Comparison of ENCODE assay signal across 29 cellular contexts in the genomic region with DNA sequence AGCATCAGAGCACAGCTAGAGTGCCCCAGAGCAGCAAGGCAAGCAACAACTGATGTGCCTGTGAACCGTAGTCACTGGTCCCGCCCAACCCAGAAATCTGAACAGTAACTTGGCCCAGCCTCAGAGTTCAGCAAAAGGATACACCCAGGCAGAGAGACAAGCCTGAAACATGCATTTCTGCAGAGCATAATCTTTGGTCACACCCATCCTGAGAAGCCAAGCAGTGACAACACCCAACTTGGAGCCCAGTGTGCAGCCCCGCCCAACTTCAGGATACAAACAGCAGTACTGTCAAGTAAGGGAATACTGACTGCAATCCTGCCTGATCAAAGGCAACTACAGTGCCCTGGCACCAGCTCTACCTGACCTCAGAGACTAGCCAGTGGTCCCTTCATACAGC. TPM values are rescaled to one million over a fixed set of nuclear protein-coding genes. Genes with fewer than 3 reads are reported as not detected.
DNase-seq lines count a peak whose midpoint lies in the region; ATAC-seq, FAIRE-seq and TF ChIP-seq lines count a peak whose summit lies in the region.
"Had no signal": no experiment of that assay in that cellular context is flagged by ENCODE, and none has a peak within 500 bp of the region (broad histone marks: within the 10 kb centered on the region; RNA-seq: fewer than 3 reads in every experiment).

No MANE protein-coding gene starts in this region.

- H3K27me3 ChIP-seq in mammary epithelial cell (ENCODE audit: insufficient read depth, low read length) (no peaks in the 10 kb centered on the region), esophagus (ENCODE audit: control insufficient read depth in 1 of 2, insufficient read depth in 2 of 2, low read length in 2 of 2) (no peaks in the 10 kb centered on the region)
- H3K27me3 ChIP-seq: SJCRH30 had no signal

- H3K4me3 ChIP-seq in mammary epithelial cell (replicated peaks in 1 of 3; ENCODE audit: insufficient read depth in 1 of 3, low read depth in 2 of 3, low read length in 3 of 3): no peak overlapping the region
- no peak overlapping the region for H3K4me3 ChIP-seq in esophagus (ENCODE audit: low read depth in 1 of 2, low read length in 2 of 2)
- no peak overlapping the region for H3K4me3 ChIP-seq in mucosa of descending colon
- H3K4me3 ChIP-seq: SJCRH30 had no signal

- CTCF ChIA-PET in mammary epithelial cell (lab: Charles Lee; ENCODE audit: low non-redundant PET): no interaction called here

- no peaks in the 10 kb centered on the region for H4K20me1 ChIP-seq in mammary epithelial cell (ENCODE audit: insufficient read depth, low read length)

- peak in 70 of 76 experiments; percentile 0 to 75 (median 36) for DNase-seq in HUDEP-2 (lab: John Stamatoyannopoulos, UW; ENCODE audit: unreplicated experiment in 76 of 76)
- peak; percentile 15 for DNase-seq in mammary epithelial cell
- DNase-seq in mucosa of descending colon: peak in 1 of 3 donors; percentile 6
- DNase-seq in stimulated activated CD8-positive, alpha-beta memory T cell treated with anti-CD3 and anti-CD28 coated beads, Interleukin-4, amount 100 ng/mL, for 48 hours: no peak
- DNase-seq in HTR-8/SVneo (ENCODE audit: insufficient read length, low spot score): no peak
- DNase-seq in GM13976 (ENCODE audit: low spot score): no peak
- DNase-seq: AML-193; Caco-2; CD8-positive, alpha-beta T cell; DMS79; EL; GDM1; HCEC 1CT; KBM-7; MM.1S; NCI-H2029; NCI-H446; NCI-H524 treated with DMSO at 0.1 percent for 48 hours; NCI-H774; SJCRH30 had no signal

- dilution Hi-C loops in mammary epithelial cell (cut with HindIII; ENCODE audit: low sequenced_read_pairs): no loop called here

- H3K36me3 ChIP-seq in mammary epithelial cell (ENCODE audit: insufficient read depth, low read length): no peaks in the 10 kb centered on the region
- no peaks in the 10 kb centered on the region for H3K36me3 ChIP-seq in esophagus (ENCODE audit: control insufficient read depth in 2 of 2, insufficient read depth in 2 of 2, low read length in 1 of 2)
- H3K36me3 ChIP-seq in mucosa of descending colon (ENCODE audit: low read depth): no peaks in the 10 kb centered on the region
- H3K36me3 ChIP-seq: SJCRH30 had no signal

- H3K4me1 ChIP-seq in mammary epithelial cell (ENCODE audit: insufficient read depth, low read length) (no peaks in the 10 kb centered on the region), esophagus (ENCODE audit: control insufficient read depth in 2 of 2, insufficient read depth in 2 of 2, low read length in 1 of 2) (peaks cover 0 to 2% of the 10 kb centered on the region in 2 donors), mucosa of descending colon (ENCODE audit: low read depth) (no peaks in the 10 kb centered on the region)
- H3K4me1 ChIP-seq: Caco-2, SJCRH30 had no signal

- no TSS peak for BruUV-seq in mammary epithelial cell (replicated peaks; lab: Mats Ljungman, UMichigan)

- H3K27ac ChIP-seq in mammary epithelial cell (ENCODE audit: insufficient read depth, low read depth, low read length) (no peak overlapping the region), esophagus (ENCODE audit: low read depth in 2 of 2, low read length in 1 of 2) (peak overlapping the region; percentile 59 to 81)
- H3K27ac ChIP-seq: C4-2B, SJCRH30 had no signal

- FAIRE-seq in HTR-8/SVneo (lab: Jason Lieb, UNC): no peak
- FAIRE-seq: A204.1, GM12891, GM19239, H1 had no signal

- H2AFZ ChIP-seq in mammary epithelial cell (ENCODE audit: low read depth, low read length): peak overlapping the region; percentile 52

- ATAC-seq in mucosa of descending colon: peak; percentile 43
- no peak for ATAC-seq in HG02763 (IDR thresholded peaks at IDR 0.05; ENCODE audit: unreplicated experiment)
- ATAC-seq: CD8-positive, alpha-beta T cell; Right ventricle myocardium inferior; SK-N-SH treated with all-trans-retinoic acid at 6 μM for 48 hours had no signal

- in situ Hi-C loops in mammary epithelial cell (cut with MboI; ENCODE audit: low sequenced_read_pairs in 2 of 2) (no loop called here), GM13976 (cut with MboI; ENCODE audit: low sequenced_read_pairs, unreplicated experiment) (no loop called here)

- H3K9me3 ChIP-seq in mammary epithelial cell (replicated peaks; ENCODE audit: insufficient read depth, low read length): no peaks in the 10 kb centered on the region
- peaks cover 0 to 4% of the 10 kb centered on the region in 2 donors for H3K9me3 ChIP-seq in esophagus (ENCODE audit: control insufficient read depth in 2 of 2, insufficient read depth in 1 of 2, low read depth in 1 of 2, low read length in 1 of 2)
- no peaks in the 10 kb centered on the region for H3K9me3 ChIP-seq in mucosa of descending colon
- H3K9me3 ChIP-seq: Caco-2, SJCRH30 had no signal

- TF ChIP-seq CTCF in mammary epithelial cell (conservative IDR thresholded peaks at IDR 0.05 in 1 of 2, IDR thresholded peaks at IDR 0.05 in 1 of 2; ENCODE audit: extremely low read depth in 1 of 2, insufficient read depth in 1 of 2, low read depth in 1 of 2, low read length in 2 of 2) (no peak), mucosa of descending colon (IDR thresholded peaks at IDR 0.05) (no peak), GM13976 (IDR thresholded peaks at IDR 0.05; ENCODE audit: borderline replicate concordance, control extremely low read depth, extremely low read depth, insufficient read depth, missing control alignments) (no peak)

- no peak overlapping the region for H3K9ac ChIP-seq in mammary epithelial cell (ENCODE audit: insufficient read depth, low read length)

- intact Hi-C loops in mammary epithelial cell (cut with micrococcal nuclease): no loop called here
- intact Hi-C loops in mucosa of descending colon (cut with DNase I, micrococcal nuclease): no loop called here

- H3K4me2 ChIP-seq in mammary epithelial cell (ENCODE audit: insufficient read depth, low read depth, low read length): no peak overlapping the region

- 84% methylated on average over 2 of the region's 3 CpGs for whole genome bisulfite sequencing in mammary epithelial cell (ENCODE audit: low coverage, missing lambda C conversion rate)
- WGBS in esophagus, 2 donors: 57 to 69% methylated on average over 3 of the region's 3 CpGs

- no peaks in the 10 kb centered on the region for H3K79me2 ChIP-seq in mammary epithelial cell (ENCODE audit: insufficient read depth, low read length)

RNA-seq across cellular contexts. Expression of a gene that starts 57.2 kb away (rescaled TPM):
- 10 to 100 TPM; 27.3 to 31.7 TPM for total RNA-seq in mammary epithelial cell
- 7.4 TPM for polyA plus RNA-seq in mammary epithelial cell
- 22.9 TPM for polyA minus RNA-seq in mammary epithelial cell
- 1 to 10 TPM; 5.5 to 5.9 TPM for polyA plus RNA-seq in esophagus
- total RNA-seq in mucosa of descending colon: 10 to 100 TPM; 15.0 to 19.7 (median 18.9) TPM

Comparison
In these comparisons a context has a peak if more than half of its experiments do, and no peak if none do; other contexts are left out.
1. DNase-seq: peak in HUDEP-2 (70 of 76) and mammary epithelial cell (single experiment); none in stimulated activated CD8-positive, alpha-beta memory T cell treated with anti-CD3 and anti-CD28 coated beads, Interleukin-4, amount 100 ng/mL, for 48 hours (single experiment), HTR-8/SVneo (single experiment) and GM13976 (single experiment).